13 cellular contexts compared by ENCODE assay signal in the genomic region with DNA sequence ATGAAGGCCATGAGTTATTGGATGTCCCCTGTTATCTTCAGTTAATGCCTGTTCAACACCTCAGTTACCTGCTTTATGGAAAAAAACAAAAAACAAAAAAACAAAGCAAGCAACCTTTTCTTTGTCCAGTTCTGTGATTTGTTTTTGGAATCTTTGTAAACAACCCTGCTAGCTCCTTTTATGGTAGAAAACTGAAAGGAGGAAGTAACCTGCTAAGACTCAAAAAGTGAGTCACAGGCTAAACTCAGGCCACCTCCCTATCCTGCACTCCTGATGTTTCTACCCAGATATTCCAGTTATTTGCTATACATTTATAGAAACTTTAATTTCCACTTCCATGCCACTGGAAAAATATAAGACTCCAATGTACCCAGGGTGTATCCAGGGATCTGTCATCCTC. TPM values are rescaled to one million over a fixed set of nuclear protein-coding genes. Genes with fewer than 3 reads are reported as not detected.
A peak's percentile ranks its signal among the peaks of the same experiment; 100 is the strongest.
DNase-seq lines count a peak whose midpoint lies in the region; ATAC-seq and TF ChIP-seq lines count a peak whose summit lies in the region.
"Had no signal": no experiment of that assay in that cellular context is flagged by ENCODE, and none has a peak within 500 bp of the region (broad histone marks: within the 10 kb centered on the region; RNA-seq: fewer than 3 reads in every experiment).

No MANE protein-coding gene starts in this region.

- no peaks in the 10 kb centered on the region for H3K9me3 ChIP-seq in spleen

- peak; percentile 47 for DNase-seq in ACHN
- peak; percentile 44 for DNase-seq in HCEC 1CT
- DNase-seq in SW480 (ENCODE audit: low spot score): peak; percentile 61
- peak; percentile 39 for DNase-seq in fibroblast of pulmonary artery (ENCODE audit: low read depth)
- DNase-seq in RKO (ENCODE audit: low spot score): no peak
- no peak for DNase-seq in stimulated activated naive CD8-positive, alpha-beta T cell treated with anti-CD3 and anti-CD28 coated beads, Interleukin-15, Interleukin-2, amounts not matched to agents 100 U/mL and 50 U/mL, for 24 hours
- no peak for DNase-seq in spleen
- DNase-seq: activated T-cell treated with anti-CD3 and anti-CD28 coated beads, Interleukin-2, amount 50 U/mL, for 72 hours; cortex of kidney; DMS153; islet precursor cell; stimulated activated CD4-positive, alpha-beta T cell treated with anti-CD3 and anti-CD28 coated beads, Interleukin-1b, Interleukin-23, amount 100 ng/mL, for 48 hours had no signal

- H3K4me3 ChIP-seq in fibroblast of pulmonary artery (replicated peaks; ENCODE audit: low read depth, low read length) (no peak overlapping the region), spleen (no peak overlapping the region)

- no peak for TF ChIP-seq POLR2A in spleen (IDR thresholded peaks at IDR 0.05)

- in situ Hi-C loops in ACHN (cut with HindIII; ENCODE audit: low pct_ligation_motif_present, low pct_unique_long_range_greater_than_20kb, low sequenced_read_pairs): no loop called here

- peaks cover 0 to 3% (median 0%) of the 10 kb centered on the region in 6 donors for H3K4me1 ChIP-seq in spleen

- TF ChIP-seq CTCF in fibroblast of pulmonary artery (IDR thresholded peaks at IDR 0.05; ENCODE audit: low read length, missing control alignments) (no peak), spleen (IDR thresholded peaks at IDR 0.05 in 8 of 11, conservative IDR thresholded peaks at IDR 0.05 in 3 of 11) (no peak)

- no peak for ATAC-seq in stimulated activated naive CD8-positive, alpha-beta T cell treated with anti-CD3 and anti-CD28 coated beads, Interleukin-15, Interleukin-2, amounts not matched to agents 100 U/mL and 50 U/mL, for 24 hours
- ATAC-seq in GM21737 (IDR thresholded peaks at IDR 0.05; ENCODE audit: unreplicated experiment): no peak
- ATAC-seq: activated T-cell treated with anti-CD3 and anti-CD28 coated beads, Interleukin-2, amount 50 U/mL, for 72 hours had no signal

- H3K36me3 ChIP-seq in spleen: no peaks in the 10 kb centered on the region

- peaks cover 0 to 38% (median 0%) of the 10 kb centered on the region in 7 donors for H3K27me3 ChIP-seq in spleen (replicated peaks in 1 of 7)

- H3K27ac ChIP-seq in spleen: no peak overlapping the region

- intact Hi-C loops in spleen (cut with DNase I; ENCODE audit: low total_unique reads): loop anchor here (5.0 kb wide), 2 partner anchors 72 to 132 kb away; no protein-coding TSS in a partner anchor

RNA-seq across cellular contexts. Expression of a gene that starts 20.6 kb away (rescaled TPM):
- total RNA-seq in spleen: 1 to 10 TPM; 3.1 to 6.6 (median 4.7) TPM
- polyA plus RNA-seq in spleen: 1 to 10 TPM in 2 of 3 donors, under 1 TPM in 1; 0.93 to 1.6 (median 1.4) TPM

RNA-seq across cellular contexts. Expression of a gene that starts 31.7 kb away (rescaled TPM):
- total RNA-seq in spleen: 100 to 1,000 TPM in 3 of 7 donors, 10 to 100 TPM in 4; 80.0 to 122 (median 96.0) TPM
- polyA plus RNA-seq in spleen: 10 to 100 TPM in 1 of 3 donors, 1 to 10 TPM in 2; 5.6 to 11.8 (median 5.7) TPM

Comparison
In these comparisons a context has a peak if more than half of its experiments do, and no peak if none do; other contexts are left out.
1. DNase-seq: peak in ACHN (single experiment), HCEC 1CT (single experiment), SW480 (single experiment) and fibroblast of pulmonary artery (single experiment); none in RKO (single experiment), stimulated activated naive CD8-positive, alpha-beta T cell treated with anti-CD3 and anti-CD28 coated beads, Interleukin-15, Interleukin-2, amounts not matched to agents 100 U/mL and 50 U/mL, for 24 hours (single experiment) and spleen (single experiment).